ENCODE assay signal across 8 cellular contexts in genomic region chr5:131514316-131515275, GRCh38.
A peak's percentile ranks its signal among the peaks of the same experiment; 100 is the strongest.
DNase-seq lines count a peak whose midpoint lies in the region; ATAC-seq, FAIRE-seq and TF ChIP-seq lines count a peak whose summit lies in the region.

No MANE protein-coding gene starts in this region.

- no peak for TF ChIP-seq EP300 in A549 (IDR thresholded peaks at IDR 0.05)

- H3K4me3 Mint-ChIP-seq in neural progenitor cell: no peak overlapping the region

- no peak overlapping the region for H3K9ac ChIP-seq in neural progenitor cell

- CTCF ChIA-PET in A549 (lab: Yijun Ruan, JAX): no interaction called here

- no peak overlapping the region for H2AFZ ChIP-seq in neural progenitor cell (replicated peaks)

- no peaks in the 10 kb centered on the region for H3K79me2 ChIP-seq in neural progenitor cell (ENCODE audit: low read depth)

- H3K4me1 Mint-ChIP-seq in neural progenitor cell: peaks cover 9% of the 10 kb centered on the region

- no peaks in the 10 kb centered on the region for H3K9me3 Mint-ChIP-seq in neural progenitor cell

- peak in 1 of 2 experiments; percentile 61; a peak in 2 of 6 replicates for ATAC-seq in A549
- ATAC-seq in GM18909 (IDR thresholded peaks at IDR 0.05; ENCODE audit: poor library complexity, unreplicated experiment): peak; percentile 49
- no peak for ATAC-seq in HG02623 (IDR thresholded peaks at IDR 0.05; ENCODE audit: unreplicated experiment)
- ATAC-seq in HG03457 (IDR thresholded peaks at IDR 0.05; ENCODE audit: unreplicated experiment): no peak

- peak; percentile 32 for FAIRE-seq in A549 (lab: Jason Lieb, UNC)

- H3K4me3 ChIP-seq in A549 (no peak overlapping the region), fibroblast of mammary gland (ENCODE audit: control insufficient read depth, low read depth, low read length) (no peak overlapping the region), neural progenitor cell (no peak overlapping the region)

- 0 out of 3 replicates have a peak overlapping the region, but pooled peaks have one; percentile 6 for H3K4me2 ChIP-seq in A549
- no peak overlapping the region for H3K4me2 ChIP-seq in neural progenitor cell

- H3K27ac Mint-ChIP-seq in neural progenitor cell: no peak overlapping the region

- H3K27ac ChIP-seq in A549 (0 out of 6 replicates have a peak overlapping the region, but pooled peaks of 1 of the 2 experiments have one; percentile 32), neural progenitor cell (no peak overlapping the region)

- no peaks in the 10 kb centered on the region for H3K36me3 ChIP-seq in neural progenitor cell

- peaks cover 29% of the 10 kb centered on the region for H3F3A ChIP-seq in neural progenitor cell (ENCODE audit: low read depth)

- H3K27me3 Mint-ChIP-seq in neural progenitor cell (ENCODE audit: insufficient read depth, low read depth): no peaks in the 10 kb centered on the region

- no peaks in the 10 kb centered on the region for H3K9me3 ChIP-seq in A549
- no peaks in the 10 kb centered on the region for H3K9me3 ChIP-seq in neural progenitor cell (ENCODE audit: low read depth)

- peaks cover 12% of the 10 kb centered on the region for H3K36me3 Mint-ChIP-seq in neural progenitor cell

- POLR2A ChIA-PET in A549 (lab: Yijun Ruan, JAX): no interaction called here

- peaks cover 10% of the 10 kb centered on the region; the same call in 2 of the 3 replicates for H3K4me1 ChIP-seq in A549
- peaks cover 25% of the 10 kb centered on the region for H3K4me1 ChIP-seq in neural progenitor cell

- no peak for TF ChIP-seq POLR2A in A549 (IDR thresholded peaks at IDR 0.05; ENCODE audit: low read length)

- TF ChIP-seq CTCF in A549 (IDR thresholded peaks at IDR 0.05): no peak
- TF ChIP-seq CTCF in fibroblast of mammary gland (conservative IDR thresholded peaks at IDR 0.05; ENCODE audit: control insufficient read depth, insufficient read depth, low read depth, low read length): peak; percentile 9
- no peak for TF ChIP-seq CTCF in neural progenitor cell (IDR thresholded peaks at IDR 0.05)

- no peak for DNase-seq in A549 (ENCODE audit: low read depth in 1 of 2, low spot score in 1 of 2)
- peak; percentile 47 for DNase-seq in RPMI8226
- peak; percentile 43 for DNase-seq in fibroblast of mammary gland (ENCODE audit: low read depth)
- no peak for DNase-seq in neural progenitor cell (ENCODE audit: low spot score)
- DNase-seq in NCI-H1930 (lab: John Stamatoyannopoulos, UW): no peak

- 77% methylated on average over 6 of the region's 6 CpGs for WGBS in A549 (ENCODE audit: missing lambda C conversion rate)

- no peak for TF ChIP-seq RAD21 in A549 (conservative IDR thresholded peaks at IDR 0.05 in 1 of 2, IDR thresholded peaks at IDR 0.05 in 1 of 2)

- no peaks in the 10 kb centered on the region for H3K27me3 ChIP-seq in neural progenitor cell

- H4K20me1 ChIP-seq in neural progenitor cell (ENCODE audit: low read depth): peaks cover 5% of the 10 kb centered on the region

TF ChIP-seq in A549, 52 proteins besides CTCF, POLR2A, EP300 and RAD21:
- TF ChIP-seq, protein P1, sequence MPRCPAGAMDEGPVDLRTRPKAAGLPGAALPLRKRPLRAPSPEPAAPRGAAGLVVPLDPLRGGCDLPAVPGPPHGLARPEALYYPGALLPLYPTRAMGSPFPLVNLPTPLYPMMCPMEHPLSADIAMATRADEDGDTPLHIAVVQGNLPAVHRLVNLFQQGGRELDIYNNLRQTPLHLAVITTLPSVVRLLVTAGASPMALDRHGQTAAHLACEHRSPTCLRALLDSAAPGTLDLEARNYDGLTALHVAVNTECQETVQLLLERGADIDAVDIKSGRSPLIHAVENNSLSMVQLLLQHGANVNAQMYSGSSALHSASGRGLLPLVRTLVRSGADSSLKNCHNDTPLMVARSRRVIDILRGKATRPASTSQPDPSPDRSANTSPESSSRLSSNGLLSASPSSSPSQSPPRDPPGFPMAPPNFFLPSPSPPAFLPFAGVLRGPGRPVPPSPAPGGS (IDR thresholded peaks at IDR 0.05): no peak
- peak; percentile 76 for TF ChIP-seq MAFK (IDR thresholded peaks at IDR 0.05; ENCODE audit: partially characterized antibody)
- no peak for TF ChIP-seq FOSB (CRISPR knock-in tag; IDR thresholded peaks at IDR 0.05)
- no peak for TF ChIP-seq RNF2 (IDR thresholded peaks at IDR 0.05; ENCODE audit: borderline replicate concordance, low read depth)

Comparison
In these comparisons a context has a peak if more than half of its experiments do, and no peak if none do; other contexts are left out.
1. DNase-seq: peak in RPMI8226 (single experiment) and fibroblast of mammary gland (single experiment); none in A549 (0 of 2), neural progenitor cell (single experiment) and NCI-H1930 (0 of 2).